In the genomic region with DNA sequence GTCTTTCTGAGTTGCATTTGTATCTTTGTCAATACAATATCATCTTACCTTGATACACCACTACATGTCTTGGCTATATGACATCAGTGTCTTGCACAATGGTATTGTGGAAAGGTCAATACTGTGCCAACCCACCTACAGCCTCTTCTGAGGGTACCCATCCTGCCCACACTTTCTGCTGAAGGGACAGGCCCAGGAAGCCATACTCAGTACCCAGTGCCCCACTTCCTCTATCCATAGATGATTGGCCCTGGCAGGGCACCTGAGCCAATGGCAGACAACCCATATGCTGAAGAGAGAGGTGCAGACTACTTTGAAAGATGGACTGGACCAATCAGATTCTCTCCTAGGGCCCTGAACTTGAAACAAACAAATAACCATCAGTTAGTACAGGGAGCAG, we compare ENCODE assay signal across 11 cellular contexts.
A peak's percentile ranks its signal among the peaks of the same experiment; 100 is the strongest.
DNase-seq lines count a peak whose midpoint lies in the region; ATAC-seq lines count a peak whose summit lies in the region.
"Had no signal": no experiment of that assay in that cellular context is flagged by ENCODE, and none has a peak within 500 bp of the region (broad histone marks: within the 10 kb centered on the region; RNA-seq: fewer than 3 reads in every experiment).

No MANE protein-coding gene starts in this region.

- no peak overlapping the region for H3K27ac Mint-ChIP-seq in activated T-helper 17 cell treated with anti-CD3 and anti-CD28 coated beads, Interleukin-2, amount 50 U/mL, for 72 hours

- H3K4me1 Mint-ChIP-seq in activated T-helper 17 cell treated with anti-CD3 and anti-CD28 coated beads, Interleukin-2, amount 50 U/mL, for 72 hours = peaks cover 26% of the 10 kb centered on the region

- H3K27me3 Mint-ChIP-seq in activated T-helper 17 cell treated with anti-CD3 and anti-CD28 coated beads, Interleukin-2, amount 50 U/mL, for 72 hours = no peaks in the 10 kb centered on the region

- H3K4me3 Mint-ChIP-seq in activated T-helper 17 cell treated with anti-CD3 and anti-CD28 coated beads, Interleukin-2, amount 50 U/mL, for 72 hours = no peak overlapping the region

- no peaks in the 10 kb centered on the region for H3K9me3 Mint-ChIP-seq in activated T-helper 17 cell treated with anti-CD3 and anti-CD28 coated beads, Interleukin-2, amount 50 U/mL, for 72 hours

- peak; percentile 0 for ATAC-seq in HG03064 (IDR thresholded peaks at IDR 0.05; ENCODE audit: low read depth, unreplicated experiment)
- ATAC-seq in activated T-helper 17 cell treated with anti-CD3 and anti-CD28 coated beads, Interleukin-2, amount 50 U/mL, for 72 hours (replicated peaks) = peak; percentile 44
- ATAC-seq in stimulated activated naive CD8-positive, alpha-beta T cell treated with anti-CD3 and anti-CD28 coated beads, Interleukin-15, Interleukin-2, amounts not matched to agents 100 U/mL and 50 U/mL, for 24 hours = peak; percentile 81
- ATAC-seq in GM21528 (IDR thresholded peaks at IDR 0.05; ENCODE audit: low FRiP score, unreplicated experiment) = no peak
- no peak for ATAC-seq in GM18502 (IDR thresholded peaks at IDR 0.05; ENCODE audit: poor library complexity, unreplicated experiment)

- DNase-seq in CD1c-positive myeloid dendritic cell (ENCODE audit: extremely low spot score) = peak; percentile 50
- DNase-seq in stimulated activated naive CD8-positive, alpha-beta T cell treated with anti-CD3 and anti-CD28 coated beads, Interleukin-15, Interleukin-2, amounts not matched to agents 100 U/mL and 50 U/mL, for 24 hours = peak; percentile 51
- no peak for DNase-seq in DMS 273 (lab: John Stamatoyannopoulos, UW; ENCODE audit: unreplicated experiment)
- DNase-seq: NCI-H1105, NCI-H1694 treated with DMSO at 0.1 percent for 48 hours, NCI-H446, SHP77 had no signal

- no peaks in the 10 kb centered on the region for H3K36me3 Mint-ChIP-seq in activated T-helper 17 cell treated with anti-CD3 and anti-CD28 coated beads, Interleukin-2, amount 50 U/mL, for 72 hours (ENCODE audit: low read depth)

Comparison
In these comparisons a context has a peak if more than half of its experiments do, and no peak if none do; other contexts are left out.
1. ATAC-seq: peak in HG03064 (single experiment), activated T-helper 17 cell treated with anti-CD3 and anti-CD28 coated beads, Interleukin-2, amount 50 U/mL, for 72 hours (single experiment) and stimulated activated naive CD8-positive, alpha-beta T cell treated with anti-CD3 and anti-CD28 coated beads, Interleukin-15, Interleukin-2, amounts not matched to agents 100 U/mL and 50 U/mL, for 24 hours (single experiment); none in GM21528 (single experiment) and GM18502 (single experiment).